Comparison of ENCODE assay signal across 17 cellular contexts in genomic region chr6:40986364-40986763, GRCh38. TPM values are rescaled to one million over a fixed set of nuclear protein-coding genes. Genes with fewer than 3 reads are reported as not detected.
DNase-seq lines count a peak whose midpoint lies in the region; ATAC-seq and TF ChIP-seq lines count a peak whose summit lies in the region.
"Had no signal": no experiment of that assay in that cellular context is flagged by ENCODE, and none has a peak within 500 bp of the region (broad histone marks: within the 10 kb centered on the region; RNA-seq: fewer than 3 reads in every experiment).

No MANE protein-coding gene starts in this region.

- no peaks in the 10 kb centered on the region for H3K9me3 Mint-ChIP-seq in nephron progenitor cell

- H3K9me3 ChIP-seq in PC-3 (ENCODE audit: low read length), result no peaks in the 10 kb centered on the region
- no peaks in the 10 kb centered on the region for H3K9me3 ChIP-seq in esophagus muscularis mucosa
- no peaks in the 10 kb centered on the region for H3K9me3 ChIP-seq in lower lobe of right lung

- H3K27ac Mint-ChIP-seq in nephron progenitor cell, result peak overlapping the region; percentile 23

- ATAC-seq in PC-3, result no peak
- no peak for ATAC-seq in GM19455 (IDR thresholded peaks at IDR 0.05; ENCODE audit: unreplicated experiment)
- ATAC-seq in lower lobe of right lung, result no peak
- ATAC-seq: K562 had no signal

- WGBS in esophagus muscularis mucosa, result 45% methylated on average over 2 of the region's 2 CpGs

- no peak overlapping the region for H3K9ac ChIP-seq in PC-3 (ENCODE audit: low read length)

- no TSS peak for BruUV-seq in PC-3 (replicated peaks; lab: Mats Ljungman, UMichigan)

- H2AFZ ChIP-seq in PC-3 (ENCODE audit: low read length), result no peak overlapping the region

- POLR2A ChIA-PET in PC-3 (lab: Charles Lee; ENCODE audit: unreplicated experiment), result no interaction called here

- H4K20me1 ChIP-seq in PC-3 (ENCODE audit: low read length), result no peaks in the 10 kb centered on the region

- intact Hi-C loops in PC-3 (cut with micrococcal nuclease) (no loop called here), esophagus muscularis mucosa (cut with DNase I) (no loop called here), lower lobe of right lung (cut with DNase I) (no loop called here)

- H3K4me3 Mint-ChIP-seq in nephron progenitor cell, result no peak overlapping the region

- no peaks in the 10 kb centered on the region; the same call in 1 of the 2 replicates for H3K4me1 ChIP-seq in PC-3 (ENCODE audit: insufficient read depth, low read length)
- peaks cover 0 to 5% (median 0%) of the 10 kb centered on the region in 4 donors for H3K4me1 ChIP-seq in esophagus muscularis mucosa
- H3K4me1 ChIP-seq in lower lobe of right lung, result no peaks in the 10 kb centered on the region

- no peak overlapping the region for H3K4me3 ChIP-seq in PC-3 (ENCODE audit: low read length)
- no peak overlapping the region for H3K4me3 ChIP-seq in esophagus muscularis mucosa
- no peak overlapping the region for H3K4me3 ChIP-seq in lower lobe of right lung
- H3K4me3 ChIP-seq: K562 had no signal

- H3K79me2 ChIP-seq in PC-3 (ENCODE audit: low read length), result no peaks in the 10 kb centered on the region

- H3K27me3 ChIP-seq in PC-3 (ENCODE audit: low read length) (0 out of 2 replicates have a peak, but pooled peaks cover 3% of the 10 kb centered on the region), esophagus muscularis mucosa (no peaks in the 10 kb centered on the region), lower lobe of right lung (ENCODE audit: low read depth) (no peaks in the 10 kb centered on the region)

- H3F3A ChIP-seq in PC-3 (ENCODE audit: low read length, unreplicated experiment), result no peaks in the 10 kb centered on the region

- H3K4me1 Mint-ChIP-seq in nephron progenitor cell, result peaks cover 42% of the 10 kb centered on the region

- CTCF ChIA-PET in PC-3 (lab: Charles Lee), result no interaction called here

- H3K36me3 ChIP-seq in PC-3 (ENCODE audit: low read depth, low read length) (no peaks in the 10 kb centered on the region), esophagus muscularis mucosa (no peaks in the 10 kb centered on the region), lower lobe of right lung (no peaks in the 10 kb centered on the region)

- H3K27ac ChIP-seq in PC-3 (ENCODE audit: low read length) (no peak overlapping the region), esophagus muscularis mucosa (replicated peaks in 1 of 4) (no peak overlapping the region), lower lobe of right lung (no peak overlapping the region)
- H3K27ac ChIP-seq: C4-2B had no signal

- TF ChIP-seq CTCF in PC-3 (conservative IDR thresholded peaks at IDR 0.05; ENCODE audit: low read depth, low read length) (no peak), esophagus muscularis mucosa (IDR thresholded peaks at IDR 0.05) (no peak), nephron progenitor cell (IDR thresholded peaks at IDR 0.05) (no peak), lower lobe of right lung (IDR thresholded peaks at IDR 0.05) (no peak)

- H3K9me2 ChIP-seq in PC-3 (replicated peaks; ENCODE audit: low read length), result no peaks in the 10 kb centered on the region

- TF ChIP-seq POLR2A in esophagus muscularis mucosa (IDR thresholded peaks at IDR 0.05; ENCODE audit: low read depth), result no peak

- TF ChIP-seq EP300 in esophagus muscularis mucosa (IDR thresholded peaks at IDR 0.05), result no peak

- DNase-seq in DMS79 (lab: John Stamatoyannopoulos, UW) (peak; percentile 53), PC-3 (peak; percentile 10), esophagus muscularis mucosa (ENCODE audit: extremely low spot score) (peak; percentile 84), nephron progenitor cell (no peak), NCI-H1417 treated with DMSO at 0.1 percent for 48 hours (lab: John Stamatoyannopoulos, UW) (no peak), NCI-H774 (lab: John Stamatoyannopoulos, UW) (no peak), lower lobe of right lung (no peak)
- DNase-seq: COR-L47, MV-4-11, NCI-H2029, NCI-H2171, NCI-H446, NCI-H69 had no signal

- H3K36me3 Mint-ChIP-seq in nephron progenitor cell (ENCODE audit: low read depth), result peaks cover 9% of the 10 kb centered on the region

- H3K4me2 ChIP-seq in PC-3 (ENCODE audit: low read length), result no peak overlapping the region

- peaks cover 11% of the 10 kb centered on the region for H3K27me3 Mint-ChIP-seq in nephron progenitor cell (ENCODE audit: low read depth, poor library complexity)

RNA-seq across cellular contexts. Expression of gene UNC5CL, which starts 52.7 kb away (rescaled TPM):
- 0.58 and 1.4 TPM in 2 replicates for total RNA-seq in PC-3 (2014; rRNA removed)
- total RNA-seq in esophagus muscularis mucosa, result under 1 TPM; 0.33 to 0.83 (median 0.60) TPM
- 1.1 TPM for total RNA-seq in lower lobe of right lung

RNA-seq across cellular contexts. Expression of gene TSPO2, which starts 55.9 kb away (rescaled TPM):
- total RNA-seq in PC-3 (2014; rRNA removed) (not detected in 2 replicates), esophagus muscularis mucosa (not detected), lower lobe of right lung (not detected)
- total RNA-seq: K562, SK-MEL-5 had no signal

Comparison
In these comparisons a context has a peak if more than half of its experiments do, and no peak if none do; other contexts are left out.
1. DNase-seq: peak in DMS79 (single experiment), PC-3 (single experiment) and esophagus muscularis mucosa (single experiment); none in nephron progenitor cell (single experiment), NCI-H1417 treated with DMSO at 0.1 percent for 48 hours (single experiment), NCI-H774 (single experiment) and lower lobe of right lung (single experiment).